33 cellular contexts compared by ENCODE assay signal in the genomic region with DNA sequence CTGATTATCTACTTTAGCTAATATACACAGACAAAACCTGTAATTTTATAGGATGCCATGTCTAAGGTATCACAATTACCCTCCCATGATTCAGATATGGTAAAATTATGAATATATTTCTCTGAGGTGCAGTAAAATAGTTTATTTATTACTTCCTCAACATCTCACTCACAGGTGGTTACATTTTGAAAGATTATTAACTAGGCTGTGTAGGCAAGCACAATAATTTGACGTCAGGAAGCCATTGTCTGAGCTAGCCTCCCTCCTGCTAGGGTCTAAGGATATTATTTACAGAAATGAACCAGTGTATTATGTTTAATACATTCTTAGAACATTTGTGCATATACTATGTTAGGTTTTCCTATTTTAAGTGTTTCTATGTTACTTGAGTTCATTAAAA.
DNase-seq lines count a peak whose midpoint lies in the region; ATAC-seq, FAIRE-seq and TF ChIP-seq lines count a peak whose summit lies in the region.
"Had no signal": no experiment of that assay in that cellular context is flagged by ENCODE, and none has a peak within 500 bp of the region (broad histone marks: within the 10 kb centered on the region; RNA-seq: fewer than 3 reads in every experiment).

No MANE protein-coding gene starts in this region.

- H3K27me3 ChIP-seq in keratinocyte (ENCODE audit: control insufficient read depth, extremely low read depth, insufficient read depth, low read length) (no peaks in the 10 kb centered on the region), right atrium auricular region (no peaks in the 10 kb centered on the region), mammary epithelial cell (ENCODE audit: insufficient read depth, low read length) (no peaks in the 10 kb centered on the region)
- H3K27me3 ChIP-seq: gastrocnemius medialis, hepatocyte, left lung, pancreas, uterus had no signal

- H3K79me2 ChIP-seq in keratinocyte (ENCODE audit: control insufficient read depth, insufficient read depth, low read length) (no peaks in the 10 kb centered on the region), mammary epithelial cell (ENCODE audit: insufficient read depth, low read length) (no peaks in the 10 kb centered on the region)
- H3K79me2 ChIP-seq: hepatocyte had no signal

- H4K20me1 ChIP-seq in keratinocyte (ENCODE audit: control insufficient read depth, extremely low read depth, insufficient read depth, low read length) (no peaks in the 10 kb centered on the region), mammary epithelial cell (ENCODE audit: insufficient read depth, low read length) (no peaks in the 10 kb centered on the region)

- WGBS in mammary epithelial cell (ENCODE audit: low coverage, missing lambda C conversion rate) = 100% methylated on average over 1 of the region's 1 CpG

- H3K27ac ChIP-seq in keratinocyte (ENCODE audit: control insufficient read depth, insufficient read depth, low read length) = no peak overlapping the region
- no peak overlapping the region for H3K27ac ChIP-seq in right atrium auricular region
- no peak overlapping the region for H3K27ac ChIP-seq in mammary epithelial cell (ENCODE audit: insufficient read depth, low read depth, low read length)
- H3K27ac ChIP-seq: gastrocnemius medialis, hepatocyte, left lung, thoracic aorta, uterus had no signal

- H3K9me3 ChIP-seq in keratinocyte (ENCODE audit: control insufficient read depth, low read depth, low read length) (no peaks in the 10 kb centered on the region), right atrium auricular region (no peaks in the 10 kb centered on the region), mammary epithelial cell (replicated peaks; ENCODE audit: insufficient read depth, low read length) (no peaks in the 10 kb centered on the region)
- H3K9me3 ChIP-seq: gastrocnemius medialis, left lung, pancreas, thoracic aorta, uterus had no signal

- dilution Hi-C loops in keratinocyte (cut with MboI; ENCODE audit: extremely low pct_ligation_motif_present, low sequenced_read_pairs) = no loop called here
- dilution Hi-C loops in mammary epithelial cell (cut with HindIII; ENCODE audit: low sequenced_read_pairs) = no loop called here

- H3K36me3 ChIP-seq in keratinocyte (ENCODE audit: control insufficient read depth in 2 of 2, extremely low read depth in 1 of 2, insufficient read depth in 2 of 2, low read length in 2 of 2) (no peaks in the 10 kb centered on the region), right atrium auricular region (no peaks in the 10 kb centered on the region), mammary epithelial cell (ENCODE audit: insufficient read depth, low read length) (no peaks in the 10 kb centered on the region)
- H3K36me3 ChIP-seq: gastrocnemius medialis, left lung, pancreas, thoracic aorta, uterus had no signal

- H3K9ac ChIP-seq in keratinocyte (ENCODE audit: control insufficient read depth, extremely low read depth, insufficient read depth, low read length) (no peak overlapping the region), mammary epithelial cell (ENCODE audit: insufficient read depth, low read length) (no peak overlapping the region)

- ATAC-seq in GM18511 (IDR thresholded peaks at IDR 0.05; ENCODE audit: unreplicated experiment) (peak; percentile 67), HG02678 (IDR thresholded peaks at IDR 0.05; ENCODE audit: unreplicated experiment) (peak; percentile 73), HG03159 (IDR thresholded peaks at IDR 0.05; ENCODE audit: unreplicated experiment) (peak; percentile 55)
- ATAC-seq: gastrocnemius medialis, GM23338, left lung, T-cell, WTC11 had no signal

- FAIRE-seq in keratinocyte (lab: Jason Lieb, UNC) = peak; percentile 13
- FAIRE-seq: A204.1, D721Med, pancreas had no signal

- in situ Hi-C loops in mammary epithelial cell (cut with MboI; ENCODE audit: low sequenced_read_pairs in 2 of 2) = loop anchor here in 1 of 2 donors (25.0 kb wide), 1 partner anchor 194 kb away; no protein-coding TSS in a partner anchor

- H3K4me3 ChIP-seq in keratinocyte (ENCODE audit: control insufficient read depth in 2 of 3, extremely low read depth in 1 of 3, insufficient read depth in 2 of 3, low read depth in 1 of 3, low read length in 3 of 3) (no peak overlapping the region), right atrium auricular region (no peak overlapping the region), mammary epithelial cell (replicated peaks in 1 of 3; ENCODE audit: insufficient read depth in 1 of 3, low read depth in 2 of 3, low read length in 3 of 3) (no peak overlapping the region)
- H3K4me3 ChIP-seq: gastrocnemius medialis, GM23338, hepatocyte, left lung, pancreas, smooth muscle cell, thoracic aorta, uterus had no signal

- H3K9me1 ChIP-seq in keratinocyte (ENCODE audit: control insufficient read depth, extremely low read depth, insufficient read depth, low read length) = no peaks in the 10 kb centered on the region

- H3K4me2 ChIP-seq in keratinocyte (ENCODE audit: control insufficient read depth, extremely low read depth, insufficient read depth, low read depth, low read length) (no peak overlapping the region), mammary epithelial cell (ENCODE audit: insufficient read depth, low read depth, low read length) (no peak overlapping the region)
- H3K4me2 ChIP-seq: GM23338, hepatocyte, smooth muscle cell had no signal

- intact Hi-C loops in mammary epithelial cell (cut with micrococcal nuclease) = loop anchor here (10.0 kb wide), 1 partner anchor 1516 kb away; no protein-coding TSS in a partner anchor

- BruUV-seq in mammary epithelial cell (replicated peaks; lab: Mats Ljungman, UMichigan) = no TSS peak

- CTCF ChIA-PET in mammary epithelial cell (lab: Charles Lee; ENCODE audit: low non-redundant PET) = no interaction called here

- no peak overlapping the region for H2AFZ ChIP-seq in keratinocyte (ENCODE audit: control insufficient read depth, low read length)
- H2AFZ ChIP-seq in mammary epithelial cell (ENCODE audit: low read depth, low read length) = no peak overlapping the region
- H2AFZ ChIP-seq: GM23338, hepatocyte had no signal

- H3K4me1 ChIP-seq in keratinocyte (ENCODE audit: control insufficient read depth, extremely low read depth, insufficient read depth, low read length) (peaks cover 3% of the 10 kb centered on the region), right atrium auricular region (no peaks in the 10 kb centered on the region), mammary epithelial cell (ENCODE audit: insufficient read depth, low read length) (peaks cover 14% of the 10 kb centered on the region)
- H3K4me1 ChIP-seq: gastrocnemius medialis, left lung, pancreas, uterus had no signal

- no peak for TF ChIP-seq CTCF in keratinocyte (optimal IDR thresholded peaks at IDR 0.05 in 1 of 3, IDR thresholded peaks at IDR 0.05 in 1 of 3, conservative IDR thresholded peaks at IDR 0.05 in 1 of 3; ENCODE audit: extremely low read depth in 1 of 3, insufficient read depth in 2 of 3, low read length in 3 of 3)
- TF ChIP-seq CTCF in right atrium auricular region (IDR thresholded peaks at IDR 0.05) = no peak
- TF ChIP-seq CTCF in mammary epithelial cell (conservative IDR thresholded peaks at IDR 0.05 in 1 of 2, IDR thresholded peaks at IDR 0.05 in 1 of 2; ENCODE audit: extremely low read depth in 1 of 2, insufficient read depth in 1 of 2, low read depth in 1 of 2, low read length in 2 of 2) = no peak

- DNase-seq in keratinocyte (ENCODE audit: low read depth, low spot score) = no peak
- no peak for DNase-seq in right atrium auricular region (ENCODE audit: low spot score)
- DNase-seq in mammary epithelial cell = no peak
- no peak for DNase-seq in amniotic stem cell (lab: John Stamatoyannopoulos, UW)
- no peak for DNase-seq in T-helper 1 cell
- DNase-seq: activated CD4-positive, alpha-beta T cell treated with anti-CD3 and anti-CD28 coated beads, Interleukin-2, amount 10 ng/mL, durations not matched to agents 24 days and 14 days; activated CD8-positive, alpha-beta memory T cell treated with anti-CD3 and anti-CD28 coated beads for 24 hours; activated naive CD4-positive, alpha-beta T cell treated with anti-CD3 and anti-CD28 coated beads, Interleukin-2, amount 50 U/mL, for 16 hours; activated T-cell treated with anti-CD3 and anti-CD28 coated beads for 4 hours; AML-193; amygdala; CD4-positive, alpha-beta T cell; DND-41; gastrocnemius medialis; KG1; left lung; mesenchymal stem cell; NCI-H2029 treated with DMSO at 0.1 percent for 48 hours; NCI-H526; pancreas; stimulated activated naive CD4-positive, alpha-beta T cell treated with Interleukin-2 at 50 U/mL for 16 hours; T-cell; uterus had no signal
